ENCODE assay signal across 1 cellular context in the genomic region with DNA sequence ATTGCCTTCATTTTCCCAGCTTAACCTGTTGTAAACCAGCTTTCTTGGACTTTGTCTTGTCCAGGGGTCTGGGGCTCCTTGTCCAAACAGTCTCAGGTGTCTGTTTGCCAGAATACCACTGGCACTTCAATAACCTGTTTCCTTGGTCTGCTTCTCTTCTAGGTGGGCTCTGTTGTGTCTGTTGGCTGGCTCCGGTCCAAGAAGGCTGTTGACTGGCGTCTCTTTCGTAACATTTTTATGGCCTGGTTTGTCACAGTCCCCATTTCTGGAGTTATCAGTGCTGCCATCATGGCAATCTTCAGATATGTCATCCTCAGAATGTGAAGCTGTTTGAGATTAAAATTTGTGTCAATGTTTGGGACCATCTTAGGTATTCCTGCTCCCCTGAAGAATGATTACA.
TF ChIP-seq lines count a peak whose summit lies in the region.

No MANE protein-coding gene starts in this region.

TF ChIP-seq in HepG2, 621 proteins besides CTCF, POLR2A, EP300 and RAD21:
- TF ChIP-seq CEBPB (IDR thresholded peaks at IDR 0.05; ENCODE audit: borderline replicate concordance, low read depth, low read length) (0 out of 2 replicates have a peak, but pooled peaks have one; percentile 16), ZNF30 (CRISPR knock-in tag; IDR thresholded peaks at IDR 0.05) (no peak), POLR2AphosphoS2 (IDR thresholded peaks at IDR 0.05; ENCODE audit: low read depth, low read length) (no peak), ZNF160 (CRISPR knock-in tag; IDR thresholded peaks at IDR 0.05) (no peak)
- TF ChIP-seq, protein P1, sequence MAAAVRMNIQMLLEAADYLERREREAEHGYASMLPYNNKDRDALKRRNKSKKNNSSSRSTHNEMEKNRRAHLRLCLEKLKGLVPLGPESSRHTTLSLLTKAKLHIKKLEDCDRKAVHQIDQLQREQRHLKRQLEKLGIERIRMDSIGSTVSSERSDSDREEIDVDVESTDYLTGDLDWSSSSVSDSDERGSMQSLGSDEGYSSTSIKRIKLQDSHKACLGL (CRISPR knock-in tag; IDR thresholded peaks at IDR 0.05) = no peak
- TF ChIP-seq, protein P2, sequence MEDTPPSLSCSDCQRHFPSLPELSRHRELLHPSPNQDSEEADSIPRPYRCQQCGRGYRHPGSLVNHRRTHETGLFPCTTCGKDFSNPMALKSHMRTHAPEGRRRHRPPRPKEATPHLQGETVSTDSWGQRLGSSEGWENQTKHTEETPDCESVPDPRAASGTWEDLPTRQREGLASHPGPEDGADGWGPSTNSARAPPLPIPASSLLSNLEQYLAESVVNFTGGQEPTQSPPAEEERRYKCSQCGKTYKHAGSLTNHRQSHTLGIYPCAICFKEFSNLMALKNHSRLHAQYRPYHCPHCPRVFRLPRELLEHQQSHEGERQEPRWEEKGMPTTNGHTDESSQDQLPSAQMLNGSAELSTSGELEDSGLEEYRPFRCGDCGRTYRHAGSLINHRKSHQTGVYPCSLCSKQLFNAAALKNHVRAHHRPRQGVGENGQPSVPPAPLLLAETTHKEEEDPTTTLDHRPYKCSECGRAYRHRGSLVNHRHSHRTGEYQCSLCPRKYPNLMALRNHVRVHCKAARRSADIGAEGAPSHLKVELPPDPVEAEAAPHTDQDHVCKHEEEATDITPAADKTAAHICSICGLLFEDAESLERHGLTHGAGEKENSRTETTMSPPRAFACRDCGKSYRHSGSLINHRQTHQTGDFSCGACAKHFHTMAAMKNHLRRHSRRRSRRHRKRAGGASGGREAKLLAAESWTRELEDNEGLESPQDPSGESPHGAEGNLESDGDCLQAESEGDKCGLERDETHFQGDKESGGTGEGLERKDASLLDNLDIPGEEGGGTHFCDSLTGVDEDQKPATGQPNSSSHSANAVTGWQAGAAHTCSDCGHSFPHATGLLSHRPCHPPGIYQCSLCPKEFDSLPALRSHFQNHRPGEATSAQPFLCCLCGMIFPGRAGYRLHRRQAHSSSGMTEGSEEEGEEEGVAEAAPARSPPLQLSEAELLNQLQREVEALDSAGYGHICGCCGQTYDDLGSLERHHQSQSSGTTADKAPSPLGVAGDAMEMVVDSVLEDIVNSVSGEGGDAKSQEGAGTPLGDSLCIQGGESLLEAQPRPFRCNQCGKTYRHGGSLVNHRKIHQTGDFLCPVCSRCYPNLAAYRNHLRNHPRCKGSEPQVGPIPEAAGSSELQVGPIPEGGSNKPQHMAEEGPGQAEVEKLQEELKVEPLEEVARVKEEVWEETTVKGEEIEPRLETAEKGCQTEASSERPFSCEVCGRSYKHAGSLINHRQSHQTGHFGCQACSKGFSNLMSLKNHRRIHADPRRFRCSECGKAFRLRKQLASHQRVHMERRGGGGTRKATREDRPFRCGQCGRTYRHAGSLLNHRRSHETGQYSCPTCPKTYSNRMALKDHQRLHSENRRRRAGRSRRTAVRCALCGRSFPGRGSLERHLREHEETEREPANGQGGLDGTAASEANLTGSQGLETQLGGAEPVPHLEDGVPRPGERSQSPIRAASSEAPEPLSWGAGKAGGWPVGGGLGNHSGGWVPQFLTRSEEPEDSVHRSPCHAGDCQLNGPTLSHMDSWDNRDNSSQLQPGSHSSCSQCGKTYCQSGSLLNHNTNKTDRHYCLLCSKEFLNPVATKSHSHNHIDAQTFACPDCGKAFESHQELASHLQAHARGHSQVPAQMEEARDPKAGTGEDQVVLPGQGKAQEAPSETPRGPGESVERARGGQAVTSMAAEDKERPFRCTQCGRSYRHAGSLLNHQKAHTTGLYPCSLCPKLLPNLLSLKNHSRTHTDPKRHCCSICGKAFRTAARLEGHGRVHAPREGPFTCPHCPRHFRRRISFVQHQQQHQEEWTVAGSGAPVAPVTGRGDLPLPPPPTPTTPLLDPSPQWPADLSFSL (CRISPR knock-in tag; IDR thresholded peaks at IDR 0.05) = no peak
